In genomic region chr19:55654323-55654832, GRCh38 we compare ENCODE assay signal across 8 cellular contexts. TPM values are rescaled to one million over a fixed set of nuclear protein-coding genes. Genes with fewer than 3 reads are reported as not detected.
DNase-seq lines count a peak whose midpoint lies in the region; ATAC-seq and TF ChIP-seq lines count a peak whose summit lies in the region.

No MANE protein-coding gene starts in this region.

- ATAC-seq in RWPE2 (ENCODE audit: low read depth) = peak; percentile 76
- peak; percentile 80 to 81 for ATAC-seq in naive thymus-derived CD8-positive, alpha-beta T cell
- peak; percentile 84 for ATAC-seq in stimulated activated memory B cell treated with anti-CD40 and anti-IgM and Interleukin-4, amounts not matched to agents 10 μg/mL and 1 μg/mL and 100 μg/mL, for 72 hours

- H3K27me3 Mint-ChIP-seq in naive thymus-derived CD8-positive, alpha-beta T cell = no peaks in the 10 kb centered on the region
- no peaks in the 10 kb centered on the region for H3K27me3 Mint-ChIP-seq in stimulated activated memory B cell treated with anti-CD40 and anti-IgM and Interleukin-4, amounts not matched to agents 10 μg/mL and 1 μg/mL and 100 μg/mL, for 72 hours

- peaks cover 27 to 56% (median 54%) of the 10 kb centered on the region in 4 donors for H3K4me1 Mint-ChIP-seq in naive thymus-derived CD8-positive, alpha-beta T cell
- H3K4me1 Mint-ChIP-seq in stimulated activated memory B cell treated with anti-CD40 and anti-IgM and Interleukin-4, amounts not matched to agents 10 μg/mL and 1 μg/mL and 100 μg/mL, for 72 hours = peaks cover 58% of the 10 kb centered on the region

- peak overlapping the region; percentile 100 for H3K4me3 ChIP-seq in H7 (ENCODE audit: insufficient read depth, low read depth, low read length)
- H3K4me3 ChIP-seq in Loucy (ENCODE audit: low read length, poor library complexity, severe bottlenecking) = peak overlapping the region; percentile 87
- peak overlapping the region; percentile 78 for H3K4me3 ChIP-seq in RWPE2 (ENCODE audit: severe bottlenecking)

- H3K27ac ChIP-seq in RWPE2 (ENCODE audit: poor library complexity, severe bottlenecking) = peak overlapping the region; percentile 93

- peaks cover 44% of the 10 kb centered on the region for H3K79me2 ChIP-seq in Loucy (ENCODE audit: insufficient read depth, low read length)

- no peaks in the 10 kb centered on the region for H3K9me3 Mint-ChIP-seq in naive thymus-derived CD8-positive, alpha-beta T cell
- H3K9me3 Mint-ChIP-seq in stimulated activated memory B cell treated with anti-CD40 and anti-IgM and Interleukin-4, amounts not matched to agents 10 μg/mL and 1 μg/mL and 100 μg/mL, for 72 hours = no peaks in the 10 kb centered on the region

- H3K27ac Mint-ChIP-seq in naive thymus-derived CD8-positive, alpha-beta T cell = peak overlapping the region; percentile 97 to 100 (median 99)
- H3K27ac Mint-ChIP-seq in stimulated activated memory B cell treated with anti-CD40 and anti-IgM and Interleukin-4, amounts not matched to agents 10 μg/mL and 1 μg/mL and 100 μg/mL, for 72 hours = peak overlapping the region; percentile 97

- peaks cover 0 to 9% (median 3%) of the 10 kb centered on the region in 3 donors for H3K36me3 Mint-ChIP-seq in naive thymus-derived CD8-positive, alpha-beta T cell
- peaks cover 41% of the 10 kb centered on the region for H3K36me3 Mint-ChIP-seq in stimulated activated memory B cell treated with anti-CD40 and anti-IgM and Interleukin-4, amounts not matched to agents 10 μg/mL and 1 μg/mL and 100 μg/mL, for 72 hours

- H3K9me2 ChIP-seq in Loucy (replicated peaks; ENCODE audit: low read depth, low read length) = no peaks in the 10 kb centered on the region

- H3K9me3 ChIP-seq in Loucy (ENCODE audit: insufficient read depth, low read depth, low read length) (no peaks in the 10 kb centered on the region), RWPE2 (ENCODE audit: severe bottlenecking) (no peaks in the 10 kb centered on the region)

- H3K4me2 ChIP-seq in Loucy (ENCODE audit: low read depth, low read length, poor library complexity, severe bottlenecking) = peak overlapping the region; percentile 59

- peak overlapping the region; percentile 88 to 99 (median 97) for H3K4me3 Mint-ChIP-seq in naive thymus-derived CD8-positive, alpha-beta T cell
- peak overlapping the region; percentile 85 for H3K4me3 Mint-ChIP-seq in stimulated activated memory B cell treated with anti-CD40 and anti-IgM and Interleukin-4, amounts not matched to agents 10 μg/mL and 1 μg/mL and 100 μg/mL, for 72 hours

- H3K27me3 ChIP-seq in H7 (ENCODE audit: control insufficient read depth, insufficient read depth, low read length) (no peaks in the 10 kb centered on the region), Loucy (ENCODE audit: insufficient read depth, low read length, poor library complexity, severe bottlenecking) (peaks cover 4% of the 10 kb centered on the region), RWPE2 (ENCODE audit: insufficient read depth, poor library complexity, severe bottlenecking) (no peaks in the 10 kb centered on the region)

- no peaks in the 10 kb centered on the region for H3F3A ChIP-seq in Loucy (ENCODE audit: low read depth)

- DNase-seq in Daoy (ENCODE audit: low read depth) = peak; percentile 99
- DNase-seq in H7 = peak; percentile 95
- peak; percentile 99 for DNase-seq in RWPE2 (ENCODE audit: low spot score)
- peak; percentile 99 for DNase-seq in activated effector memory CD4-positive, alpha-beta T cell treated with anti-CD3 and anti-CD28 coated beads, Interleukin-2, amount 50 U/mL, for 16 hours
- peak; percentile 100 for DNase-seq in fibroblast of peridontal ligament (ENCODE audit: extremely low read depth)
- peak; percentile 94 to 100 (median 100) for DNase-seq in naive thymus-derived CD8-positive, alpha-beta T cell

- H4K20me1 ChIP-seq in Loucy (ENCODE audit: insufficient read depth, low read length, poor library complexity, severe bottlenecking) = peaks cover 40% of the 10 kb centered on the region

- H3K4me1 ChIP-seq in Loucy (ENCODE audit: insufficient read depth, low read length, poor library complexity, severe bottlenecking) (peaks cover 31% of the 10 kb centered on the region), RWPE2 (ENCODE audit: insufficient read depth, poor library complexity, severe bottlenecking) (peaks cover 4% of the 10 kb centered on the region)

- H3K9ac ChIP-seq in Loucy (ENCODE audit: low read depth, low read length, poor library complexity, severe bottlenecking) = peak overlapping the region; percentile 95

- TF ChIP-seq CTCF in Loucy (conservative IDR thresholded peaks at IDR 0.05; ENCODE audit: low read length) (no peak), RWPE2 (IDR thresholded peaks at IDR 0.05; ENCODE audit: poor library complexity, severe bottlenecking) (no peak)

- peaks cover 3% of the 10 kb centered on the region for H3K36me3 ChIP-seq in H7 (replicated peaks; ENCODE audit: control insufficient read depth, insufficient read depth, low read length)
- H3K36me3 ChIP-seq in Loucy (ENCODE audit: insufficient read depth, low read length) = peaks cover 3% of the 10 kb centered on the region; the same call in 1 of the 2 replicates
- peaks cover 21% of the 10 kb centered on the region for H3K36me3 ChIP-seq in RWPE2 (ENCODE audit: low read depth)

- POLR2A ChIA-PET in naive thymus-derived CD8-positive, alpha-beta T cell (lab: Charles Lee) = interaction anchor here (0.6 to 3.6 kb wide), 32 partner anchors 8 to 1537 kb away, joined by 3 to 64 read pairs (median 5); partner anchors contain the start of genes CNOT3, FIZ1, ISOC2 and KMT5C

- H2AFZ ChIP-seq in Loucy (ENCODE audit: low read length) = peak overlapping the region; percentile 79

RNA-seq across cellular contexts. Expression of gene U2AF2, which starts 0.5 kb away (rescaled TPM):
- 218 and 267 TPM in 2 replicates for total RNA-seq in Daoy (2014; rRNA removed; shearing (Covaris generic))
- total RNA-seq in H7 (2014; rRNA removed; shearing (Covaris generic)) = 231 and 289 TPM in 2 replicates
- total RNA-seq in naive thymus-derived CD8-positive, alpha-beta T cell = 100 to 1,000 TPM; 284 to 289 TPM
- 10 to 100 TPM in 1 of 3 donors, 1 to 10 TPM in 2; 6.6 to 10.6 (median 8.1) TPM for polyA plus RNA-seq in naive thymus-derived CD8-positive, alpha-beta T cell

RNA-seq across cellular contexts. Expression of gene CCDC106, which starts 6.4 kb away (rescaled TPM):
- 8.2 and 8.6 TPM in 2 replicates for total RNA-seq in Daoy (2014; rRNA removed; shearing (Covaris generic))
- total RNA-seq in H7 (2014; rRNA removed; shearing (Covaris generic)) = 13.2 and 14.4 TPM in 2 replicates
- 1 to 10 TPM; 5.3 to 8.3 TPM for total RNA-seq in naive thymus-derived CD8-positive, alpha-beta T cell
- polyA plus RNA-seq in naive thymus-derived CD8-positive, alpha-beta T cell = 1 to 10 TPM; 2.6 to 4.4 (median 4.3) TPM

RNA-seq across cellular contexts. Expression of gene ZNF581, which starts 10.9 kb away (rescaled TPM):
- 10.1 and 15.9 TPM in 2 replicates for total RNA-seq in Daoy (2014; rRNA removed; shearing (Covaris generic))
- total RNA-seq in H7 (2014; rRNA removed; shearing (Covaris generic)) = 64.7 and 67.0 TPM in 2 replicates
- total RNA-seq in naive thymus-derived CD8-positive, alpha-beta T cell = 10 to 100 TPM; 33.8 to 36.3 TPM
- polyA plus RNA-seq in naive thymus-derived CD8-positive, alpha-beta T cell = 10 to 100 TPM; 21.2 to 35.9 (median 34.9) TPM

RNA-seq across cellular contexts. Expression of gene ZNF580, which starts 13.6 kb away (rescaled TPM):
- total RNA-seq in Daoy (2014; rRNA removed; shearing (Covaris generic)) = 1.8 and 2.4 TPM in 2 replicates
- total RNA-seq in H7 (2014; rRNA removed; shearing (Covaris generic)) = 16.0 and 25.0 TPM in 2 replicates
- total RNA-seq in naive thymus-derived CD8-positive, alpha-beta T cell = 100 to 1,000 TPM; 110 to 111 TPM
- polyA plus RNA-seq in naive thymus-derived CD8-positive, alpha-beta T cell = 10 to 100 TPM; 15.3 to 21.7 (median 20.3) TPM

RNA-seq across cellular contexts. Expression of gene EPN1, which starts 20.6 kb away (rescaled TPM):
- 25.3 and 26.6 TPM in 2 replicates for total RNA-seq in Daoy (2014; rRNA removed; shearing (Covaris generic))
- total RNA-seq in H7 (2014; rRNA removed; shearing (Covaris generic)) = 156 and 157 TPM in 2 replicates
- total RNA-seq in naive thymus-derived CD8-positive, alpha-beta T cell = 10 to 100 TPM; 49.5 to 52.2 TPM
- polyA plus RNA-seq in naive thymus-derived CD8-positive, alpha-beta T cell = 10 to 100 TPM in 1 of 3 donors, 1 to 10 TPM in 2; 5.5 to 15.8 (median 7.5) TPM

Comparison
In these comparisons a context has a peak if more than half of its experiments do, and no peak if none do; other contexts are left out.
1. Peak in every context shown above with its lines: DNase-seq, ATAC-seq, H3K4me3 ChIP-seq and H3K27ac ChIP-seq.